Comparison of ENCODE assay signal across 1 cellular context in the genomic region with DNA sequence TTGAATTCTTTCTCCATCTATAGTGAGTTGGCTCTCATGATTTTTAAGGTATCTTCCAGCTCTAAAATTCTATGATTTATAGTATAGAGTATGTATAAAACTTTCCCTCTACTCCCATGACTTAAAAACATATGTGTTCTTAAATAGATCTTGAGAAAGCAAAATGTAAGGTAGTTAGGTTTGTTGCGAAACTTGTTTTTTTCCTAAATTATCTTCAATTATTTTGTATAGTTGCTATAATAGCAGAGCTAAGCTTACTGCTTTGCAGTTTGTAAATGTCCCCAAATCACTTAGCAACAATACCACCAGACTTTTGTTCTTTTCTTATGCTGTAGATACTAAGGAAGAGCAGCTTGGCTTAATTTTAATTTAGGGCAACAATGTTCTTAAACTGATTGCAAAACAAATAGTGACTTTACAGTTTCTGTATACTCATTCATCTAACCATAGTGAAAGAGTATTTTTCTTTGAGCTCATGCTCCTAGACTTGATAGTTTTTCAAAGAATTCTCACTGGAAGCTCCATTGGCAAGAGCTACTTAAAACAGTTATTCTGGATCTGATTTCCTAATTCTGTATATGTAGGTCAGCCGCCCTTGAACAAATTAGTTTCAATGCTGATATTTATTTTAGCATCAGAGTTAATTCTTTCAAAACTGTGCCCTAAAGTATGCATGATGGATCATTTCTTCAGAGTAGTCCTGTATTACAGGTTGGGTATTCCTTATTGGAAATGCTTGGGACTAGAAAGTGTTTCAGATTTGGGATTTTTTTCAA.
TF ChIP-seq lines count a peak whose summit lies in the region.

No MANE protein-coding gene starts in this region.

TF ChIP-seq in HepG2, 621 proteins besides CTCF, POLR2A, EP300 and RAD21 (continued from another document):
- TF ChIP-seq, protein P1, sequence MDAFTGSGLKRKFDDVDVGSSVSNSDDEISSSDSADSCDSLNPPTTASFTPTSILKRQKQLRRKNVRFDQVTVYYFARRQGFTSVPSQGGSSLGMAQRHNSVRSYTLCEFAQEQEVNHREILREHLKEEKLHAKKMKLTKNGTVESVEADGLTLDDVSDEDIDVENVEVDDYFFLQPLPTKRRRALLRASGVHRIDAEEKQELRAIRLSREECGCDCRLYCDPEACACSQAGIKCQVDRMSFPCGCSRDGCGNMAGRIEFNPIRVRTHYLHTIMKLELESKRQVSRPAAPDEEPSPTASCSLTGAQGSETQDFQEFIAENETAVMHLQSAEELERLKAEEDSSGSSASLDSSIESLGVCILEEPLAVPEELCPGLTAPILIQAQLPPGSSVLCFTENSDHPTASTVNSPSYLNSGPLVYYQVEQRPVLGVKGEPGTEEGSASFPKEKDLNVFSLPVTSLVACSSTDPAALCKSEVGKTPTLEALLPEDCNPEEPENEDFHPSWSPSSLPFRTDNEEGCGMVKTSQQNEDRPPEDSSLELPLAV (CRISPR knock-in tag; conservative IDR thresholded peaks at IDR 0.05; ENCODE audit: low read depth): no peak
